In genomic region chr14:64704145-64704742, GRCh38 we compare ENCODE assay signal across 8 cellular contexts. TPM values are rescaled to one million over a fixed set of nuclear protein-coding genes. Genes with fewer than 3 reads are reported as not detected.
A peak's percentile ranks its signal among the peaks of the same experiment; 100 is the strongest.
DNase-seq lines count a peak whose midpoint lies in the region; ATAC-seq and TF ChIP-seq lines count a peak whose summit lies in the region.

PLEKHG3 (plus strand) TSS chr14:64704424; CDS start chr14:64727632, 23,208 bp downstream.

- POLR2A ChIA-PET in activated naive CD8-positive, alpha-beta T cell treated with anti-CD3 and anti-CD28 coated beads, Interleukin-2, amount 10 ng/mL, durations not matched to agents 7 days and 5 days (lab: Charles Lee), result interaction anchor here (0.6 to 1.0 kb wide), 2 partner anchors 14 to 18 kb away, joined by 3 read pairs; no protein-coding TSS in a partner anchor

- H3K4me3 Mint-ChIP-seq in activated naive CD8-positive, alpha-beta T cell treated with anti-CD3 and anti-CD28 coated beads, Interleukin-2, amount 10 ng/mL, durations not matched to agents 7 days and 5 days, result peak within 1 kb of the TSS; percentile 66
- H3K4me3 Mint-ChIP-seq in nephron progenitor cell, result peak within 1 kb of the TSS; percentile 88

- no peak for TF ChIP-seq CTCF in nephron progenitor cell (IDR thresholded peaks at IDR 0.05)

- no peak within 1 kb of the TSS for H3K27ac Mint-ChIP-seq in activated naive CD8-positive, alpha-beta T cell treated with anti-CD3 and anti-CD28 coated beads, Interleukin-2, amount 10 ng/mL, durations not matched to agents 7 days and 5 days
- peak within 1 kb of the TSS; percentile 87 for H3K27ac Mint-ChIP-seq in nephron progenitor cell

- H3K27me3 Mint-ChIP-seq in activated naive CD8-positive, alpha-beta T cell treated with anti-CD3 and anti-CD28 coated beads, Interleukin-2, amount 10 ng/mL, durations not matched to agents 7 days and 5 days, result peaks cover 73% of the 10 kb centered on the region
- peaks cover 10% of the 10 kb centered on the region for H3K27me3 Mint-ChIP-seq in nephron progenitor cell (ENCODE audit: low read depth, poor library complexity)

- no peaks in the 10 kb centered on the region for H3K36me3 Mint-ChIP-seq in activated naive CD8-positive, alpha-beta T cell treated with anti-CD3 and anti-CD28 coated beads, Interleukin-2, amount 10 ng/mL, durations not matched to agents 7 days and 5 days
- peaks cover 4% of the 10 kb centered on the region for H3K36me3 Mint-ChIP-seq in nephron progenitor cell (ENCODE audit: low read depth)

- ATAC-seq in activated naive CD8-positive, alpha-beta T cell treated with anti-CD3 and anti-CD28 coated beads, Interleukin-2, amount 10 ng/mL, durations not matched to agents 7 days and 5 days (ENCODE audit: low read depth), result peak; percentile 18
- no peak for ATAC-seq in GM19452 (IDR thresholded peaks at IDR 0.05; ENCODE audit: unreplicated experiment)
- ATAC-seq in GM18873 (IDR thresholded peaks at IDR 0.05; ENCODE audit: low FRiP score, unreplicated experiment), result no peak

- no peaks in the 10 kb centered on the region for H3K9me3 Mint-ChIP-seq in activated naive CD8-positive, alpha-beta T cell treated with anti-CD3 and anti-CD28 coated beads, Interleukin-2, amount 10 ng/mL, durations not matched to agents 7 days and 5 days
- H3K9me3 Mint-ChIP-seq in nephron progenitor cell, result no peaks in the 10 kb centered on the region

- peaks cover 32% of the 10 kb centered on the region for H3K4me1 Mint-ChIP-seq in activated naive CD8-positive, alpha-beta T cell treated with anti-CD3 and anti-CD28 coated beads, Interleukin-2, amount 10 ng/mL, durations not matched to agents 7 days and 5 days
- peaks cover 80% of the 10 kb centered on the region for H3K4me1 Mint-ChIP-seq in nephron progenitor cell

- DNase-seq in stimulated activated CD4-positive, alpha-beta T cell treated with anti-CD3 and anti-CD28 coated beads, Interleukin-12 subunit alpha, Interleukin-12 subunit beta, amount 100 ng/mL, for 4 hours, result peak; percentile 21
- no peak for DNase-seq in stimulated activated CD4-positive, alpha-beta T cell treated with anti-CD3 and anti-CD28 coated beads, Interleukin-2, amount 100 ng/mL, for 48 hours
- peak; percentile 67 for DNase-seq in NCI-H526 treated with DMSO at 0.1 percent for 48 hours (lab: John Stamatoyannopoulos, UW)
- DNase-seq in activated naive CD8-positive, alpha-beta T cell treated with anti-CD3 and anti-CD28 coated beads, Interleukin-2, amount 10 ng/mL, durations not matched to agents 7 days and 5 days, result peak; percentile 53
- no peak for DNase-seq in glomerular endothelial cell (ENCODE audit: extremely low read depth, low read depth, low spot score)
- peak; percentile 92 for DNase-seq in nephron progenitor cell

RNA-seq across cellular contexts. Expression of gene PLEKHG3, which starts in this region (rescaled TPM):
- 1 to 10 TPM; 5.5 to 6.6 TPM for total RNA-seq in activated naive CD8-positive, alpha-beta T cell treated with anti-CD3 and anti-CD28 coated beads, Interleukin-2, amount 10 ng/mL, durations not matched to agents 7 days and 5 days
- total RNA-seq in glomerular endothelial cell, result 13.9 and 16.7 TPM in 2 replicates

Comparison
In these comparisons a context has a peak if more than half of its experiments do, and no peak if none do; other contexts are left out.
1. DNase-seq: peak in stimulated activated CD4-positive, alpha-beta T cell treated with anti-CD3 and anti-CD28 coated beads, Interleukin-12 subunit alpha, Interleukin-12 subunit beta, amount 100 ng/mL, for 4 hours (single experiment), NCI-H526 treated with DMSO at 0.1 percent for 48 hours (single experiment), activated naive CD8-positive, alpha-beta T cell treated with anti-CD3 and anti-CD28 coated beads, Interleukin-2, amount 10 ng/mL, durations not matched to agents 7 days and 5 days (single experiment) and nephron progenitor cell (single experiment); none in stimulated activated CD4-positive, alpha-beta T cell treated with anti-CD3 and anti-CD28 coated beads, Interleukin-2, amount 100 ng/mL, for 48 hours (0 of 2) and glomerular endothelial cell (single experiment).